In genomic region chr2:24105816-24106215, GRCh38 we compare ENCODE assay signal across 20 cellular contexts. TPM values are rescaled to one million over a fixed set of nuclear protein-coding genes. Genes with fewer than 3 reads are reported as not detected.
"Had no signal": no experiment of that assay in that cellular context is flagged by ENCODE, and none has a peak within 500 bp of the region (broad histone marks: within the 10 kb centered on the region; RNA-seq: fewer than 3 reads in every experiment).

No MANE protein-coding gene starts in this region.

- DNase-seq: activated CD4-positive, alpha-beta memory T cell treated with anti-CD3 and anti-CD28 coated beads for 36 hours; activated gamma-delta T cell; activated naive CD8-positive, alpha-beta T cell treated with anti-CD3 and anti-CD28 coated beads, Interleukin-2, amount 10 ng/mL, durations not matched to agents 7 days and 5 days; activated T-cell treated with anti-CD3 and anti-CD28 coated beads, Interleukin-2, amount 50 U/mL, for 48 hours; esophagus squamous epithelium; kidney glomerular epithelial cell; stimulated activated CD4-positive, alpha-beta T cell treated with anti-CD3 and anti-CD28 coated beads, Interleukin-15, amount 100 ng/mL, for 24 hours; stimulated activated CD4-positive, alpha-beta T cell treated with anti-CD3 and anti-CD28 coated beads, Interleukin-4, amount 100 ng/mL, for 24 hours; T-cell; T1000; testis; upper lobe of right lung had no signal

- H3K36me3 ChIP-seq: cardiac muscle cell, esophagus squamous epithelium, upper lobe of right lung had no signal

- H3K4me3 ChIP-seq: ascending aorta, cardiac muscle cell, esophagus squamous epithelium, hepatocyte, testis, upper lobe of right lung had no signal

- H3K79me2 ChIP-seq: hepatocyte had no signal

- H3K27me3 ChIP-seq: ascending aorta, cardiac muscle cell, esophagus squamous epithelium, hepatocyte, testis, upper lobe of right lung had no signal

- H3K27ac ChIP-seq: ascending aorta, cardiac muscle cell, hepatocyte, testis, upper lobe of right lung, VCaP had no signal

- H2AFZ ChIP-seq: hepatocyte had no signal

- H3K4me1 ChIP-seq: ascending aorta, testis, upper lobe of right lung had no signal

- FAIRE-seq: colon had no signal

- H3K9me3 ChIP-seq: ascending aorta, esophagus squamous epithelium, testis, upper lobe of right lung had no signal

- H3K4me2 ChIP-seq: hepatocyte had no signal

RNA-seq across cellular contexts. Expression of gene PFN4, which starts 17.3 kb away (rescaled TPM):
- total RNA-seq: activated naive CD8-positive, alpha-beta T cell treated with anti-CD3 and anti-CD28 coated beads, Interleukin-2, amount 10 ng/mL, durations not matched to agents 7 days and 5 days; ascending aorta; cardiac muscle cell; esophagus squamous epithelium; osteoblast; skeletal muscle tissue had no signal
- polyA plus RNA-seq: neural cell had no signal

RNA-seq across cellular contexts. Expression of gene FKBP1B, which starts 56.3 kb away (rescaled TPM):
- total RNA-seq: ascending aorta had no signal
